Comparison of ENCODE assay signal across 35 cellular contexts in genomic region chr17:5325851-5326250, GRCh38.
"Had no signal": no experiment of that assay in that cellular context is flagged by ENCODE, and none has a peak within 500 bp of the region (broad histone marks: within the 10 kb centered on the region; RNA-seq: fewer than 3 reads in every experiment).

No MANE protein-coding gene starts in this region.

- H3K9me3 Mint-ChIP-seq: activated naive CD4-positive, alpha-beta T cell treated with anti-CD3 and anti-CD28 coated beads, Interleukin-2, amount 50 U/mL, for 24 hours had no signal

- H3K27ac ChIP-seq: adrenal gland, body of pancreas, breast epithelium, cardiac muscle cell, colonic mucosa, esophagus muscularis mucosa, foreskin keratinocyte, gastrocnemius medialis, heart left ventricle had no signal

- DNase-seq: activated CD4-positive, alpha-beta memory T cell treated with anti-CD3 and anti-CD28 coated beads for 36 hours; activated CD4-positive, alpha-beta T cell treated with anti-CD3 and anti-CD28 coated beads for 36 hours; activated CD4-positive, alpha-beta T cell treated with anti-CD3 and anti-CD28 coated beads, Interleukin-2, amount 10 ng/mL, durations not matched to agents 24 days and 14 days; activated CD4-positive, CD25-positive, alpha-beta regulatory T cell; activated CD4-positive, CD25-positive, alpha-beta regulatory T cell treated with anti-CD3 and anti-CD28 coated beads, Interleukin-2, amount 50 U/mL, for 72 hours; activated CD8-positive, alpha-beta memory T cell treated with anti-CD3 and anti-CD28 coated beads, Interleukin-2, amount 10 ng/mL, durations not matched to agents 7 days and 5 days; activated CD8-positive, alpha-beta memory T cell treated with anti-CD3 and anti-CD28 coated beads, Interleukin-2, amount 50 U/mL, for 4 hours; activated CD8-positive, alpha-beta T cell treated with anti-CD3 and anti-CD28 coated beads, Interleukin-2, amount 10 ng/mL, durations not matched to agents 7 days and 5 days; activated effector memory CD4-positive, alpha-beta T cell treated with anti-CD3 and anti-CD28 coated beads, Interleukin-2, amount 50 U/mL, for 16 hours; activated naive CD4-positive, alpha-beta T cell treated with anti-CD3 and anti-CD28 coated beads for 36 hours; activated naive CD8-positive, alpha-beta T cell treated with anti-CD3 and anti-CD28 coated beads for 36 hours; activated naive CD8-positive, alpha-beta T cell treated with anti-CD3 and anti-CD28 coated beads, Interleukin-2, amount 50 U/mL, for 24 hours; activated T-cell treated with anti-CD3 and anti-CD28 coated beads, Interleukin-2, amount 50 U/mL, for 1 hour; activated T-cell treated with anti-CD3 and anti-CD28 coated beads, Interleukin-2, amount 50 U/mL, for 48 hours; adrenal gland; amygdala; aorta; body of pancreas; central memory CD4-positive, alpha-beta T cell; cerebellar nuclear complex; colonic mucosa; effector memory CD4-positive, alpha-beta T cell; erythroblast; foreskin keratinocyte; gastrocnemius medialis; glutamatergic neuron; heart left ventricle; T-helper 1 cell; T-helper 2 cell had no signal

- H3K27me3 ChIP-seq: adrenal gland, body of pancreas, breast epithelium, cardiac muscle cell, colonic mucosa, esophagus muscularis mucosa, foreskin keratinocyte, gastrocnemius medialis, heart left ventricle had no signal

- H3K27me3 Mint-ChIP-seq: activated CD4-positive, alpha-beta memory T cell treated with anti-CD3 and anti-CD28 coated beads for 36 hours; activated CD4-positive, alpha-beta T cell treated with anti-CD3 and anti-CD28 coated beads for 36 hours; activated CD4-positive, alpha-beta T cell treated with anti-CD3 and anti-CD28 coated beads, Interleukin-2, amount 10 ng/mL, durations not matched to agents 24 days and 14 days; activated CD8-positive, alpha-beta memory T cell treated with anti-CD3 and anti-CD28 coated beads, Interleukin-2, amount 10 ng/mL, durations not matched to agents 7 days and 5 days; activated naive CD4-positive, alpha-beta T cell treated with anti-CD3 and anti-CD28 coated beads, Interleukin-2, amount 50 U/mL, for 24 hours; activated naive CD8-positive, alpha-beta T cell treated with anti-CD3 and anti-CD28 coated beads for 36 hours; activated naive CD8-positive, alpha-beta T cell treated with anti-CD3 and anti-CD28 coated beads, Interleukin-2, amount 50 U/mL, for 24 hours had no signal

- H3K36me3 ChIP-seq: adrenal gland, breast epithelium, cardiac muscle cell, colonic mucosa had no signal

- H3K4me3 Mint-ChIP-seq: activated CD4-positive, alpha-beta memory T cell treated with anti-CD3 and anti-CD28 coated beads for 36 hours; activated CD4-positive, alpha-beta T cell treated with anti-CD3 and anti-CD28 coated beads for 36 hours; activated CD4-positive, alpha-beta T cell treated with anti-CD3 and anti-CD28 coated beads, Interleukin-2, amount 10 ng/mL, durations not matched to agents 24 days and 14 days; activated CD8-positive, alpha-beta memory T cell treated with anti-CD3 and anti-CD28 coated beads, Interleukin-2, amount 10 ng/mL, durations not matched to agents 7 days and 5 days; activated CD8-positive, alpha-beta T cell treated with anti-CD3 and anti-CD28 coated beads, Interleukin-2, amount 10 ng/mL, durations not matched to agents 7 days and 5 days; activated naive CD4-positive, alpha-beta T cell treated with anti-CD3 and anti-CD28 coated beads for 36 hours; activated naive CD4-positive, alpha-beta T cell treated with anti-CD3 and anti-CD28 coated beads, Interleukin-2, amount 50 U/mL, for 24 hours; activated naive CD8-positive, alpha-beta T cell treated with anti-CD3 and anti-CD28 coated beads for 36 hours; activated naive CD8-positive, alpha-beta T cell treated with anti-CD3 and anti-CD28 coated beads, Interleukin-2, amount 50 U/mL, for 24 hours; activated T-helper 1 cell treated with anti-CD3 and anti-CD28 coated beads, Interleukin-12 subunit alpha, Interleukin-12 subunit beta, Interleukin-2, Interleukin-4 antibody, amounts not matched to agents 30 ng/mL and 10 ng/mL and 1 ng/mL, durations not matched to agents 14 hours and 24 hours and 36 hours had no signal

- H3K4me3 ChIP-seq: adrenal gland, body of pancreas, breast epithelium, cardiac muscle cell, colonic mucosa, esophagus muscularis mucosa, gastrocnemius medialis, heart left ventricle had no signal

- ATAC-seq: activated CD4-positive, alpha-beta T cell treated with anti-CD3 and anti-CD28 coated beads for 36 hours; activated CD8-positive, alpha-beta memory T cell treated with anti-CD3 and anti-CD28 coated beads, Interleukin-2, amount 10 ng/mL, durations not matched to agents 7 days and 5 days; activated CD8-positive, alpha-beta T cell treated with anti-CD3 and anti-CD28 coated beads, Interleukin-2, amount 10 ng/mL, durations not matched to agents 7 days and 5 days; activated naive CD8-positive, alpha-beta T cell treated with anti-CD3 and anti-CD28 coated beads, Interleukin-2, amount 50 U/mL, for 24 hours; body of pancreas; foreskin keratinocyte; gastrocnemius medialis; heart left ventricle had no signal

- H3K4me1 ChIP-seq: adrenal gland, body of pancreas, breast epithelium, colonic mucosa, gastrocnemius medialis, heart left ventricle had no signal

- H3K9me3 ChIP-seq: adrenal gland, body of pancreas, colonic mucosa, esophagus muscularis mucosa, gastrocnemius medialis had no signal

- H3K27ac Mint-ChIP-seq: activated CD4-positive, alpha-beta memory T cell treated with anti-CD3 and anti-CD28 coated beads for 36 hours; activated CD4-positive, alpha-beta T cell treated with anti-CD3 and anti-CD28 coated beads for 36 hours; activated CD4-positive, alpha-beta T cell treated with anti-CD3 and anti-CD28 coated beads, Interleukin-2, amount 10 ng/mL, durations not matched to agents 24 days and 14 days; activated CD8-positive, alpha-beta memory T cell treated with anti-CD3 and anti-CD28 coated beads, Interleukin-2, amount 10 ng/mL, durations not matched to agents 7 days and 5 days; activated CD8-positive, alpha-beta T cell treated with anti-CD3 and anti-CD28 coated beads, Interleukin-2, amount 10 ng/mL, durations not matched to agents 7 days and 5 days; activated naive CD4-positive, alpha-beta T cell treated with anti-CD3 and anti-CD28 coated beads for 36 hours; activated naive CD8-positive, alpha-beta T cell treated with anti-CD3 and anti-CD28 coated beads for 36 hours; activated naive CD8-positive, alpha-beta T cell treated with anti-CD3 and anti-CD28 coated beads, Interleukin-2, amount 50 U/mL, for 24 hours; activated T-helper 1 cell treated with anti-CD3 and anti-CD28 coated beads, Interleukin-12 subunit alpha, Interleukin-12 subunit beta, Interleukin-2, Interleukin-4 antibody, amounts not matched to agents 30 ng/mL and 10 ng/mL and 1 ng/mL, durations not matched to agents 14 hours and 24 hours and 36 hours; activated T-helper 2 cell treated with anti-CD3 and anti-CD28 coated beads, Interferon-gamma antibody, Interleukin-2, Interleukin-4, amounts not matched to agents 10 μg/mL and 5 μg/mL and 100 μg/mL, durations not matched to agents 14 hours and 24 hours and 36 hours had no signal
